13 cellular contexts compared by ENCODE assay signal in the genomic region with DNA sequence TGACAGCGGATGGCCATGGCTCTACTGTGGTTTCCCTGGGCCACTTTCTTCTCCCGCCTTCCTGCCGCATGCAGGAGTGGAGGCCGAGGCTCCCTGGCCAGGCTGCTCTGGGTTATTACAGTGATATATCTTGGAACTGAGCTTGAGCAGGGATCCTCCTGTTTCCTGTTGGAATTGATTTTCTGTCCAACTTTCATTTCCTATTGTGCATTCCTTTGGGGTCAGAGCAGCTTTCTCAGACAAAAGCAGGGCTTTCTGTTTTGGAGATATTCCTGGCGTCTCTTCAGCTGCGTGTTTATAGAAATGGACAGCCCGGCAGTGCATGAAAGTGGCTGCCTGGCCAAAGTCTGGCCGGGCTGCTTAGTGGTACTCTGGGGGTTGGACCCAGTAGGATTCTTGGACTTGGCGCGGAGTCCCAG.
DNase-seq lines count a peak whose midpoint lies in the region; ATAC-seq and TF ChIP-seq lines count a peak whose summit lies in the region.
"Had no signal": no experiment of that assay in that cellular context is flagged by ENCODE, and none has a peak within 500 bp of the region (broad histone marks: within the 10 kb centered on the region; RNA-seq: fewer than 3 reads in every experiment).

No MANE protein-coding gene starts in this region.

- H3K4me1 Mint-ChIP-seq in CD8-positive, alpha-beta memory T cell, result no peaks in the 10 kb centered on the region
- H3K4me1 Mint-ChIP-seq: activated naive CD4-positive, alpha-beta T cell treated with anti-CD3 and anti-CD28 coated beads, Interleukin-2, amount 10 ng/mL, durations not matched to agents 7 days and 5 days; immature natural killer cell had no signal

- peaks cover 0 to 6% (median 1%) of the 10 kb centered on the region in 5 donors for H3K9me3 Mint-ChIP-seq in CD8-positive, alpha-beta memory T cell
- H3K9me3 Mint-ChIP-seq: immature natural killer cell had no signal

- H3K4me3 ChIP-seq in MG63, result no peak overlapping the region
- H3K4me3 ChIP-seq in hepatocyte, result no peak overlapping the region
- H3K4me3 ChIP-seq in stomach smooth muscle (ENCODE audit: low read length in 2 of 2), result peak overlapping the region in 1 of 2 donors; percentile 15
- H3K4me3 ChIP-seq in CD8-positive, alpha-beta memory T cell (ENCODE audit: low read length), result no peak overlapping the region

- no peak overlapping the region for H2AFZ ChIP-seq in hepatocyte

- H3K79me2 ChIP-seq in hepatocyte, result peaks cover 48% of the 10 kb centered on the region

- ATAC-seq in HG03439 (IDR thresholded peaks at IDR 0.05; ENCODE audit: unreplicated experiment), result no peak
- no peak for ATAC-seq in GM18870 (IDR thresholded peaks at IDR 0.05; ENCODE audit: unreplicated experiment)

- peak overlapping the region; percentile 43 for H3K27ac ChIP-seq in hepatocyte
- peak overlapping the region; percentile 11 for H3K27ac ChIP-seq in stomach smooth muscle (ENCODE audit: low read length)
- no peak overlapping the region for H3K27ac ChIP-seq in CD8-positive, alpha-beta memory T cell (ENCODE audit: low read depth, low read length)
- H3K27ac ChIP-seq: HL-60 had no signal

- TF ChIP-seq CTCF in hepatocyte (IDR thresholded peaks at IDR 0.05; ENCODE audit: poor library complexity), result no peak

- H3K36me3 ChIP-seq in MG63, result no peaks in the 10 kb centered on the region
- H3K36me3 ChIP-seq in hepatocyte (replicated peaks; ENCODE audit: insufficient read depth, low read depth), result no peaks in the 10 kb centered on the region
- no peaks in the 10 kb centered on the region for H3K36me3 ChIP-seq in stomach smooth muscle (ENCODE audit: control insufficient read depth in 2 of 2, insufficient read depth in 2 of 2, low read length in 2 of 2)
- no peaks in the 10 kb centered on the region for H3K36me3 ChIP-seq in CD8-positive, alpha-beta memory T cell (ENCODE audit: insufficient read depth, low read length)

- no peaks in the 10 kb centered on the region for H3K9me3 ChIP-seq in MG63
- no peaks in the 10 kb centered on the region for H3K9me3 ChIP-seq in hepatocyte (ENCODE audit: low read depth)
- no peaks in the 10 kb centered on the region for H3K9me3 ChIP-seq in stomach smooth muscle (ENCODE audit: control insufficient read depth in 2 of 2, low read length in 2 of 2)
- H3K9me3 ChIP-seq in CD8-positive, alpha-beta memory T cell (ENCODE audit: low read length), result no peaks in the 10 kb centered on the region

- CTCF ChIA-PET in CD8-positive, alpha-beta memory T cell (lab: Charles Lee), result no interaction called here

- H3K27ac Mint-ChIP-seq in CD8-positive, alpha-beta memory T cell, result peak overlapping the region in 1 of 8 donors; percentile 78
- H3K27ac Mint-ChIP-seq: activated naive CD4-positive, alpha-beta T cell treated with anti-CD3 and anti-CD28 coated beads, Interleukin-2, amount 10 ng/mL, durations not matched to agents 7 days and 5 days; immature natural killer cell had no signal

- H3K9me2 ChIP-seq in hepatocyte (replicated peaks; ENCODE audit: insufficient read depth), result no peaks in the 10 kb centered on the region

- peaks cover 4% of the 10 kb centered on the region for H4K20me1 ChIP-seq in hepatocyte (ENCODE audit: insufficient read depth, poor library complexity, severe bottlenecking)

- H3K4me2 ChIP-seq in hepatocyte, result peak overlapping the region; percentile 49

- H3K4me1 ChIP-seq in hepatocyte (ENCODE audit: insufficient read depth) (no peaks in the 10 kb centered on the region), stomach smooth muscle (ENCODE audit: control insufficient read depth, insufficient read depth, low read length) (peaks cover 18% of the 10 kb centered on the region)
- H3K4me1 ChIP-seq in CD8-positive, alpha-beta memory T cell (ENCODE audit: insufficient read depth, low read length), result no peaks in the 10 kb centered on the region

- H3K9ac ChIP-seq in stomach smooth muscle (ENCODE audit: low read length in 2 of 2), result no peak overlapping the region

- POLR2A ChIA-PET in CD8-positive, alpha-beta memory T cell (lab: Charles Lee), result no interaction called here

- DNase-seq in MG63 (peak; percentile 53), dedifferentiated amniotic fluid mesenchymal stem cell (ENCODE audit: extremely low spot score) (peak; percentile 26), hepatocyte (ENCODE audit: low spot score) (no peak), NCI-H2029 (lab: John Stamatoyannopoulos, UW) (no peak)
- no peak for DNase-seq in CD8-positive, alpha-beta memory T cell
- DNase-seq: activated naive CD4-positive, alpha-beta T cell treated with anti-CD3 and anti-CD28 coated beads, Interleukin-2, amount 10 ng/mL, durations not matched to agents 7 days and 5 days; immature natural killer cell; NCI-H2081 treated with DMSO at 0.1 percent for 48 hours; stimulated activated naive CD4-positive, alpha-beta T cell treated with Interleukin-2 at 50 U/mL for 16 hours had no signal

- H3K36me3 Mint-ChIP-seq in CD8-positive, alpha-beta memory T cell, result no peaks in the 10 kb centered on the region
- H3K36me3 Mint-ChIP-seq: activated naive CD4-positive, alpha-beta T cell treated with anti-CD3 and anti-CD28 coated beads, Interleukin-2, amount 10 ng/mL, durations not matched to agents 7 days and 5 days; immature natural killer cell had no signal

- WGBS in hepatocyte (ENCODE audit: low lambda C conversion rate, missing lambda C conversion rate), result 74% methylated on average over 10 of the region's 10 CpGs

- peaks cover 8% of the 10 kb centered on the region; the same call in 1 of the 2 replicates for H3K27me3 ChIP-seq in MG63
- no peaks in the 10 kb centered on the region for H3K27me3 ChIP-seq in hepatocyte
- H3K27me3 ChIP-seq in stomach smooth muscle (ENCODE audit: control insufficient read depth in 1 of 2, insufficient read depth in 2 of 2, low read length in 2 of 2), result no peaks in the 10 kb centered on the region
- H3K27me3 ChIP-seq in CD8-positive, alpha-beta memory T cell (ENCODE audit: insufficient read depth, low read length, poor library complexity, severe bottlenecking), result no peaks in the 10 kb centered on the region

- H3K4me3 Mint-ChIP-seq in CD8-positive, alpha-beta memory T cell, result no peak overlapping the region
- H3K4me3 Mint-ChIP-seq: activated naive CD4-positive, alpha-beta T cell treated with anti-CD3 and anti-CD28 coated beads, Interleukin-2, amount 10 ng/mL, durations not matched to agents 7 days and 5 days; immature natural killer cell had no signal

- H3K27me3 Mint-ChIP-seq in CD8-positive, alpha-beta memory T cell, result peaks cover 4 to 7% of the 10 kb centered on the region in 2 donors

Comparison
In these comparisons a context has a peak if more than half of its experiments do, and no peak if none do; other contexts are left out.
1. DNase-seq: peak in MG63 (single experiment) and dedifferentiated amniotic fluid mesenchymal stem cell (single experiment); none in hepatocyte (single experiment), NCI-H2029 (single experiment) and CD8-positive, alpha-beta memory T cell (0 of 5).